1 cellular context compared by ENCODE assay signal in the genomic region with DNA sequence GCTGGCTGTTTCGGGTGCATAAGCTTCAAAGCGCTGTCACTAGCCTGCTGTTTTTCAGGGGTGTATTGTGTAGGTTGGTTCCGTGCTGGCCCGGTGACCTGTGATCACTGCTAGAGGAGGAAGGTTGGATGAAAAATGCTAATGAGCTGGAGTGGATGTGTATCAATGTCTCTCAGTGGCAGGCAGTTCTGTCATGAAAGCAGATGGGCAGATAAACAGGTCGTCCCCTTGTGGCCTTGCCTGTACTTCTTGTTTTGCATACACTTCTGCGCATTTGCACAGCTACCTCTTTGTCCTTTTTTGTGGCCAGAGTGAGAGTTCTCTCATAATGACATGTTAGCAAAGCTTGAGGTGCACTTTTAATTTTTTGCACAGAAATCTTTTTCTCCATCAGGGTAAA.
TF ChIP-seq lines count a peak whose summit lies in the region.

No MANE protein-coding gene starts in this region.

TF ChIP-seq in GM23338, 12 proteins besides CTCF, POLR2A, EP300 and RAD21 (continued from another document):
- TF ChIP-seq, protein P1, sequence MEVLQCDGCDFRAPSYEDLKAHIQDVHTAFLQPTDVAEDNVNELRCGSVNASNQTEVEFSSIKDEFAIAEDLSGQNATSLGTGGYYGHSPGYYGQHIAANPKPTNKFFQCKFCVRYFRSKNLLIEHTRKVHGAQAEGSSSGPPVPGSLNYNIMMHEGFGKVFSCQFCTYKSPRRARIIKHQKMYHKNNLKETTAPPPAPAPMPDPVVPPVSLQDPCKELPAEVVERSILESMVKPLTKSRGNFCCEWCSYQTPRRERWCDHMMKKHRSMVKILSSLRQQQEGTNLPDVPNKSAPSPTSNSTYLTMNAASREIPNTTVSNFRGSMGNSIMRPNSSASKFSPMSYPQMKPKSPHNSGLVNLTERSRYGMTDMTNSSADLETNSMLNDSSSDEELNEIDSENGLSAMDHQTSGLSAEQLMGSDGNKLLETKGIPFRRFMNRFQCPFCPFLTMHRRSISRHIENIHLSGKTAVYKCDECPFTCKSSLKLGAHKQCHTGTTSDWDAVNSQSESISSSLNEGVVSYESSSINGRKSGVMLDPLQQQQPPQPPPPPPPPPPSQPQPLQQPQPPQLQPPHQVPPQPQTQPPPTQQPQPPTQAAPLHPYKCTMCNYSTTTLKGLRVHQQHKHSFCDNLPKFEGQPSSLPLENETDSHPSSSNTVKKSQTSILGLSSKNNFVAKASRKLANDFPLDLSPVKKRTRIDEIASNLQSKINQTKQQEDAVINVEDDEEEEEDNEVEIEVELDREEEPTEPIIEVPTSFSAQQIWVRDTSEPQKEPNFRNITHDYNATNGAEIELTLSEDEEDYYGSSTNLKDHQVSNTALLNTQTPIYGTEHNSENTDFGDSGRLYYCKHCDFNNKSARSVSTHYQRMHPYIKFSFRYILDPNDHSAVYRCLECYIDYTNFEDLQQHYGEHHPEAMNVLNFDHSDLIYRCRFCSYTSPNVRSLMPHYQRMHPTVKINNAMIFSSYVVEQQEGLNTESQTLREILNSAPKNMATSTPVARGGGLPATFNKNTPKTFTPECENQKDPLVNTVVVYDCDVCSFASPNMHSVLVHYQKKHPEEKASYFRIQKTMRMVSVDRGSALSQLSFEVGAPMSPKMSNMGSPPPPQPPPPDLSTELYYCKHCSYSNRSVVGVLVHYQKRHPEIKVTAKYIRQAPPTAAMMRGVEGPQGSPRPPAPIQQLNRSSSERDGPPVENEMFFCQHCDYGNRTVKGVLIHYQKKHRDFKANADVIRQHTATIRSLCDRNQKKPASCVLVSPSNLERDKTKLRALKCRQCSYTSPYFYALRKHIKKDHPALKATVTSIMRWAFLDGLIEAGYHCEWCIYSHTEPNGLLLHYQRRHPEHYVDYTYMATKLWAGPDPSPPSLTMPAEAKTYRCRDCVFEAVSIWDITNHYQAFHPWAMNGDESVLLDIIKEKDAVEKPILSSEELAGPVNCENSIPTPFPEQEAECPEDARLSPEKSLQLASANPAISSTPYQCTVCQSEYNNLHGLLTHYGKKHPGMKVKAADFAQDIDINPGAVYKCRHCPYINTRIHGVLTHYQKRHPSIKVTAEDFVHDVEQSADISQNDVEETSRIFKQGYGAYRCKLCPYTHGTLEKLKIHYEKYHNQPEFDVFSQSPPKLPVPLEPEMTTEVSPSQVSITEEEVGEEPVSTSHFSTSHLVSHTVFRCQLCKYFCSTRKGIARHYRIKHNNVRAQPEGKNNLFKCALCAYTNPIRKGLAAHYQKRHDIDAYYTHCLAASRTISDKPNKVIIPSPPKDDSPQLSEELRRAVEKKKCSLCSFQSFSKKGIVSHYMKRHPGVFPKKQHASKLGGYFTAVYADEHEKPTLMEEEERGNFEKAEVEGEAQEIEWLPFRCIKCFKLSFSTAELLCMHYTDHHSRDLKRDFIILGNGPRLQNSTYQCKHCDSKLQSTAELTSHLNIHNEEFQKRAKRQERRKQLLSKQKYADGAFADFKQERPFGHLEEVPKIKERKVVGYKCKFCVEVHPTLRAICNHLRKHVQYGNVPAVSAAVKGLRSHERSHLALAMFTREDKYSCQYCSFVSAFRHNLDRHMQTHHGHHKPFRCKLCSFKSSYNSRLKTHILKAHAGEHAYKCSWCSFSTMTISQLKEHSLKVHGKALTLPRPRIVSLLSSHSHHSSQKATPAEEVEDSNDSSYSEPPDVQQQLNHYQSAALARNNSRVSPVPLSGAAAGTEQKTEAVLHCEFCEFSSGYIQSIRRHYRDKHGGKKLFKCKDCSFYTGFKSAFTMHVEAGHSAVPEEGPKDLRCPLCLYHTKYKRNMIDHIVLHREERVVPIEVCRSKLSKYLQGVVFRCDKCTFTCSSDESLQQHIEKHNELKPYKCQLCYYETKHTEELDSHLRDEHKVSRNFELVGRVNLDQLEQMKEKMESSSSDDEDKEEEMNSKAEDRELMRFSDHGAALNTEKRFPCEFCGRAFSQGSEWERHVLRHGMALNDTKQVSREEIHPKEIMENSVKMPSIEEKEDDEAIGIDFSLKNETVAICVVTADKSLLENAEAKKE (CRISPR knock-in tag; IDR thresholded peaks at IDR 0.05), result no peak
- no peak for TF ChIP-seq CREB1 (CRISPR knock-in tag; IDR thresholded peaks at IDR 0.05; ENCODE audit: low read depth)
- TF ChIP-seq POLR2AphosphoS5 (IDR thresholded peaks at IDR 0.05; ENCODE audit: low read depth), result no peak
- no peak for TF ChIP-seq EZH2phosphoT487 (IDR thresholded peaks at IDR 0.05; ENCODE audit: unreplicated experiment)
- TF ChIP-seq ZNF331 (CRISPR knock-in tag; IDR thresholded peaks at IDR 0.05; ENCODE audit: low read depth), result no peak
- TF ChIP-seq, protein P2, sequence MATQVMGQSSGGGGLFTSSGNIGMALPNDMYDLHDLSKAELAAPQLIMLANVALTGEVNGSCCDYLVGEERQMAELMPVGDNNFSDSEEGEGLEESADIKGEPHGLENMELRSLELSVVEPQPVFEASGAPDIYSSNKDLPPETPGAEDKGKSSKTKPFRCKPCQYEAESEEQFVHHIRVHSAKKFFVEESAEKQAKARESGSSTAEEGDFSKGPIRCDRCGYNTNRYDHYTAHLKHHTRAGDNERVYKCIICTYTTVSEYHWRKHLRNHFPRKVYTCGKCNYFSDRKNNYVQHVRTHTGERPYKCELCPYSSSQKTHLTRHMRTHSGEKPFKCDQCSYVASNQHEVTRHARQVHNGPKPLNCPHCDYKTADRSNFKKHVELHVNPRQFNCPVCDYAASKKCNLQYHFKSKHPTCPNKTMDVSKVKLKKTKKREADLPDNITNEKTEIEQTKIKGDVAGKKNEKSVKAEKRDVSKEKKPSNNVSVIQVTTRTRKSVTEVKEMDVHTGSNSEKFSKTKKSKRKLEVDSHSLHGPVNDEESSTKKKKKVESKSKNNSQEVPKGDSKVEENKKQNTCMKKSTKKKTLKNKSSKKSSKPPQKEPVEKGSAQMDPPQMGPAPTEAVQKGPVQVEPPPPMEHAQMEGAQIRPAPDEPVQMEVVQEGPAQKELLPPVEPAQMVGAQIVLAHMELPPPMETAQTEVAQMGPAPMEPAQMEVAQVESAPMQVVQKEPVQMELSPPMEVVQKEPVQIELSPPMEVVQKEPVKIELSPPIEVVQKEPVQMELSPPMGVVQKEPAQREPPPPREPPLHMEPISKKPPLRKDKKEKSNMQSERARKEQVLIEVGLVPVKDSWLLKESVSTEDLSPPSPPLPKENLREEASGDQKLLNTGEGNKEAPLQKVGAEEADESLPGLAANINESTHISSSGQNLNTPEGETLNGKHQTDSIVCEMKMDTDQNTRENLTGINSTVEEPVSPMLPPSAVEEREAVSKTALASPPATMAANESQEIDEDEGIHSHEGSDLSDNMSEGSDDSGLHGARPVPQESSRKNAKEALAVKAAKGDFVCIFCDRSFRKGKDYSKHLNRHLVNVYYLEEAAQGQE (IDR thresholded peaks at IDR 0.05; ENCODE audit: unreplicated experiment), result no peak
